1 cellular context compared by ENCODE assay signal in genomic region chr17:49022391-49022941, GRCh38.
A peak's percentile ranks its signal among the peaks of the same experiment; 100 is the strongest.
TF ChIP-seq lines count a peak whose summit lies in the region.

No MANE protein-coding gene starts in this region.

TF ChIP-seq in A549, 52 proteins besides CTCF, POLR2A, EP300 and RAD21 (continued from another document):
- TF ChIP-seq HMGXB4 (CRISPR knock-in tag; IDR thresholded peaks at IDR 0.05; ENCODE audit: borderline replicate concordance) (no peak), E2F6 (IDR thresholded peaks at IDR 0.05; ENCODE audit: borderline replicate concordance, low read depth) (peak; percentile 57; the same call in 1 of the 2 replicates)
